ENCODE assay signal across 19 cellular contexts in genomic region chrX:19549838-19550237, GRCh38. TPM values are rescaled to one million over a fixed set of nuclear protein-coding genes. Genes with fewer than 3 reads are reported as not detected.
DNase-seq lines count a peak whose midpoint lies in the region; ATAC-seq and FAIRE-seq lines count a peak whose summit lies in the region.
"Had no signal": no experiment of that assay in that cellular context is flagged by ENCODE, and none has a peak within 500 bp of the region (broad histone marks: within the 10 kb centered on the region; RNA-seq: fewer than 3 reads in every experiment).

No MANE protein-coding gene starts in this region.

- peak; percentile 42 for FAIRE-seq in GM19239 (lab: Jason Lieb, UNC)
- FAIRE-seq: urothelium cell line had no signal

- no peak for DNase-seq in activated T-cell treated with anti-CD3 and anti-CD28 coated beads, Interleukin-2, amount 50 U/mL, for 24 hours
- no peak for DNase-seq in activated T-cell treated with anti-CD3 and anti-CD28 coated beads, Interleukin-2, amount 50 U/mL, for 1 hour
- DNase-seq in GM19239 (ENCODE audit: insufficient read length, low spot score) (no peak), SKM-1 (lab: John Stamatoyannopoulos, UW; ENCODE audit: unreplicated experiment) (no peak), SHP77 treated with DMSO at 0.1 percent for 48 hours (lab: John Stamatoyannopoulos, UW) (no peak)
- DNase-seq in stimulated activated CD8-positive, alpha-beta memory T cell treated with anti-CD3 and anti-CD28 coated beads, Interleukin-4, amount 100 ng/mL, for 48 hours: peak; percentile 35
- DNase-seq: ACHN, dermis blood vessel endothelial cell, head of caudate nucleus, MG63, NCI-H1436, NCI-H526, nephron progenitor cell had no signal

- H3K36me3 Mint-ChIP-seq in activated T-cell treated with anti-CD3 and anti-CD28 coated beads, Interleukin-2, amount 50 U/mL, for 24 hours (ENCODE audit: low read depth): peaks cover 55% of the 10 kb centered on the region
- peaks cover 63% of the 10 kb centered on the region for H3K36me3 Mint-ChIP-seq in activated T-helper 17 cell treated with anti-CD3 and anti-CD28 coated beads, Interleukin-2, amount 50 U/mL, for 72 hours (ENCODE audit: low read depth)

- ATAC-seq in activated T-helper 17 cell treated with anti-CD3 and anti-CD28 coated beads, Interleukin-2, amount 50 U/mL, for 72 hours (replicated peaks): peak; percentile 79
- ATAC-seq in HG02759 (IDR thresholded peaks at IDR 0.05; ENCODE audit: unreplicated experiment): no peak

- H3K4me1 Mint-ChIP-seq in activated T-cell treated with anti-CD3 and anti-CD28 coated beads, Interleukin-2, amount 50 U/mL, for 24 hours (ENCODE audit: low read depth): peaks cover 55% of the 10 kb centered on the region
- H3K4me1 Mint-ChIP-seq in activated T-helper 17 cell treated with anti-CD3 and anti-CD28 coated beads, Interleukin-2, amount 50 U/mL, for 72 hours: peaks cover 12% of the 10 kb centered on the region
- H3K4me1 Mint-ChIP-seq: mesothelial cell of epicardium had no signal

- H3K4me3 Mint-ChIP-seq in activated T-cell treated with anti-CD3 and anti-CD28 coated beads, Interleukin-2, amount 50 U/mL, for 24 hours: peak overlapping the region; percentile 72
- H3K4me3 Mint-ChIP-seq in activated T-helper 17 cell treated with anti-CD3 and anti-CD28 coated beads, Interleukin-2, amount 50 U/mL, for 72 hours: peak overlapping the region; percentile 89
- H3K4me3 Mint-ChIP-seq: mesothelial cell of epicardium, nephron progenitor cell had no signal

- H3K27me3 Mint-ChIP-seq in activated T-cell treated with anti-CD3 and anti-CD28 coated beads, Interleukin-2, amount 50 U/mL, for 24 hours: peaks cover 33% of the 10 kb centered on the region
- no peaks in the 10 kb centered on the region for H3K27me3 Mint-ChIP-seq in activated T-helper 17 cell treated with anti-CD3 and anti-CD28 coated beads, Interleukin-2, amount 50 U/mL, for 72 hours
- H3K27me3 Mint-ChIP-seq: IgD-negative memory B cell had no signal

- peak overlapping the region; percentile 93 for H3K27ac Mint-ChIP-seq in activated T-cell treated with anti-CD3 and anti-CD28 coated beads, Interleukin-2, amount 50 U/mL, for 24 hours
- H3K27ac Mint-ChIP-seq in activated T-helper 17 cell treated with anti-CD3 and anti-CD28 coated beads, Interleukin-2, amount 50 U/mL, for 72 hours: peak overlapping the region; percentile 95
- H3K27ac Mint-ChIP-seq: mesothelial cell of epicardium, nephron progenitor cell had no signal

- H3K9me3 Mint-ChIP-seq in activated T-cell treated with anti-CD3 and anti-CD28 coated beads, Interleukin-2, amount 50 U/mL, for 24 hours: no peaks in the 10 kb centered on the region
- H3K9me3 Mint-ChIP-seq in activated T-helper 17 cell treated with anti-CD3 and anti-CD28 coated beads, Interleukin-2, amount 50 U/mL, for 72 hours: no peaks in the 10 kb centered on the region
- H3K9me3 Mint-ChIP-seq: IgD-negative memory B cell had no signal

RNA-seq across cellular contexts. Expression of gene MAP3K15, which starts 34.5 kb away (rescaled TPM):
- total RNA-seq in activated T-helper 17 cell treated with anti-CD3 and anti-CD28 coated beads, Interleukin-2, amount 50 U/mL, for 72 hours: 1 to 10 TPM in 1 of 2 donors, under 1 TPM in 1; 0.48 to 7.1 TPM
- total RNA-seq: posterior vena cava had no signal
